Comparison of ENCODE assay signal across 37 cellular contexts in the genomic region with DNA sequence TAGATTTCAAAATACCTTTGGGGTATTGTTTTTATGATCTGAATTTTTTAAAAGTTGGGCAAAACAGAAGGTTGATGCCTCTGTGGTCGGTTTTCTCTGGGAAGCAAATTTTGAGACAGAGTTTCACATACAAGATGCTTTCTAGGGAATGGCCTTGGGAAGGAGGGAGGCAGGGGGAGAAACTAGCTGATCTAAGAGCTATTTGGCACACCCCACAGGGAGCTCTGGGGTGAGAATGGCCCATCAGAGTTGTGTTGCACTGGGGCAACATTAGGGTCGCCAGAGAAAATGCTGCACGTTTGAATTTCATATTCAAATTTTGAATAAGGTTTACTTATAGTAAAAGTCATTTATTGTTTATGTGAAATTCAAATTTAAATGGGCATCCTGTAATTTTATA.
"Had no signal": no experiment of that assay in that cellular context is flagged by ENCODE, and none has a peak within 500 bp of the region (broad histone marks: within the 10 kb centered on the region; RNA-seq: fewer than 3 reads in every experiment).

No MANE protein-coding gene starts in this region.

- H3K27me3 ChIP-seq: adrenal gland, ascending aorta, body of pancreas, brain microvascular endothelial cell, breast epithelium, cardiac muscle cell had no signal

- H3K36me3 Mint-ChIP-seq: activated naive CD4-positive, alpha-beta T cell treated with anti-CD3 and anti-CD28 coated beads, Interleukin-2, amount 10 ng/mL, durations not matched to agents 7 days and 5 days; activated naive CD4-positive, alpha-beta T cell treated with anti-CD3 and anti-CD28 coated beads, Interleukin-2, amount 50 U/mL, for 24 hours; activated naive CD4-positive, alpha-beta T cell treated with anti-CD3 and anti-CD28 coated beads, Interleukin-2, amount 50 U/mL, for 72 hours; activated naive CD8-positive, alpha-beta T cell; activated naive CD8-positive, alpha-beta T cell treated with anti-CD3 and anti-CD28 coated beads for 36 hours; activated naive CD8-positive, alpha-beta T cell treated with anti-CD3 and anti-CD28 coated beads, Interleukin-2, amount 10 ng/mL, durations not matched to agents 7 days and 5 days; brain had no signal

- H3K27ac ChIP-seq: adrenal gland, ascending aorta, body of pancreas, brain microvascular endothelial cell, breast epithelium, cardiac muscle cell had no signal

- H3K4me1 Mint-ChIP-seq: activated naive CD4-positive, alpha-beta T cell treated with anti-CD3 and anti-CD28 coated beads, Interleukin-2, amount 10 ng/mL, durations not matched to agents 7 days and 5 days; activated naive CD4-positive, alpha-beta T cell treated with anti-CD3 and anti-CD28 coated beads, Interleukin-2, amount 50 U/mL, for 24 hours; activated naive CD8-positive, alpha-beta T cell treated with anti-CD3 and anti-CD28 coated beads for 36 hours; activated naive CD8-positive, alpha-beta T cell treated with anti-CD3 and anti-CD28 coated beads, Interleukin-2, amount 10 ng/mL, durations not matched to agents 7 days and 5 days; activated naive CD8-positive, alpha-beta T cell treated with anti-CD3 and anti-CD28 coated beads, Interleukin-2, amount 50 U/mL, for 24 hours; activated T-helper 17 cell treated with anti-CD3 and anti-CD28 coated beads, Interleukin-2, amount 50 U/mL, for 72 hours; central memory CD8-positive, alpha-beta T cell had no signal

- H3K4me1 ChIP-seq: ascending aorta, body of pancreas, breast epithelium had no signal

- H3K36me3 ChIP-seq: adrenal gland, ascending aorta, brain microvascular endothelial cell, breast epithelium, cardiac muscle cell had no signal

- DNase-seq: activated effector memory CD4-positive, alpha-beta T cell treated with anti-CD3 and anti-CD28 coated beads, Interleukin-2, amount 50 U/mL, for 16 hours; activated effector memory CD4-positive, alpha-beta T cell treated with Interleukin-2 at 50 U/mL for 16 hours; activated gamma-delta T cell; activated gamma-delta T cell treated with Interleukin-2 at 50 U/mL for 16 hours; activated naive CD4-positive, alpha-beta T cell; activated naive CD4-positive, alpha-beta T cell treated with anti-CD3 and anti-CD28 coated beads for 36 hours; activated naive CD4-positive, alpha-beta T cell treated with anti-CD3 and anti-CD28 coated beads, Interleukin-2, amount 10 ng/mL, durations not matched to agents 7 days and 5 days; activated naive CD4-positive, alpha-beta T cell treated with Interleukin-2 at 50 U/mL for 16 hours; activated naive CD8-positive, alpha-beta T cell treated with anti-CD3 and anti-CD28 coated beads for 36 hours; activated naive CD8-positive, alpha-beta T cell treated with anti-CD3 and anti-CD28 coated beads, Interleukin-2, amount 10 ng/mL, durations not matched to agents 7 days and 5 days; activated naive CD8-positive, alpha-beta T cell treated with anti-CD3 and anti-CD28 coated beads, Interleukin-2, amount 50 U/mL, for 24 hours; activated T-cell treated with anti-CD3 and anti-CD28 coated beads, Interleukin-2, amount 50 U/mL, for 1 hour; activated T-cell treated with anti-CD3 and anti-CD28 coated beads, Interleukin-2, amount 50 U/mL, for 24 hours; activated T-cell treated with anti-CD3 and anti-CD28 coated beads, Interleukin-2, amount 50 U/mL, for 4 hours; activated T-cell treated with anti-CD3 and anti-CD28 coated beads, Interleukin-2, amount 50 U/mL, for 48 hours; activated T-cell treated with anti-CD3 and anti-CD28 coated beads, Interleukin-2, amount 50 U/mL, for 72 hours; adrenal gland; amniotic stem cell; amygdala; anterior cingulate cortex; aorta; body of pancreas; brain microvascular endothelial cell; caudate nucleus; central memory CD4-positive, alpha-beta T cell; cerebellar nuclear complex had no signal

- H3K4me3 ChIP-seq: adrenal gland, ascending aorta, body of pancreas, breast epithelium, cardiac muscle cell had no signal

- H3K9me3 Mint-ChIP-seq: activated naive CD4-positive, alpha-beta T cell treated with anti-CD3 and anti-CD28 coated beads for 36 hours; activated naive CD4-positive, alpha-beta T cell treated with anti-CD3 and anti-CD28 coated beads, Interleukin-2, amount 10 ng/mL, durations not matched to agents 7 days and 5 days; activated naive CD4-positive, alpha-beta T cell treated with anti-CD3 and anti-CD28 coated beads, Interleukin-2, amount 50 U/mL, for 24 hours; activated naive CD4-positive, alpha-beta T cell treated with anti-CD3 and anti-CD28 coated beads, Interleukin-2, amount 50 U/mL, for 72 hours; activated naive CD8-positive, alpha-beta T cell treated with anti-CD3 and anti-CD28 coated beads for 36 hours; activated naive CD8-positive, alpha-beta T cell treated with anti-CD3 and anti-CD28 coated beads, Interleukin-2, amount 10 ng/mL, durations not matched to agents 7 days and 5 days; activated naive CD8-positive, alpha-beta T cell treated with anti-CD3 and anti-CD28 coated beads, Interleukin-2, amount 50 U/mL, for 24 hours; activated T-cell treated with anti-CD3 and anti-CD28 coated beads, Interleukin-2, amount 50 U/mL, for 24 hours; activated T-cell treated with anti-CD3 and anti-CD28 coated beads, Interleukin-2, amount 50 U/mL, for 4 hours; activated T-cell treated with anti-CD3 and anti-CD28 coated beads, Interleukin-2, amount 50 U/mL, for 72 hours; activated T-helper 1 cell treated with anti-CD3 and anti-CD28 coated beads, Interleukin-12 subunit alpha, Interleukin-12 subunit beta, Interleukin-2, Interleukin-4 antibody, amounts not matched to agents 30 ng/mL and 10 ng/mL and 1 ng/mL, durations not matched to agents 14 hours and 24 hours and 36 hours; activated T-helper 17 cell treated with anti-CD3 and anti-CD28 coated beads, Interleukin-2, amount 50 U/mL, for 72 hours; activated T-helper 2 cell treated with anti-CD3 and anti-CD28 coated beads, Interferon-gamma antibody, Interleukin-2, Interleukin-4, amounts not matched to agents 10 μg/mL and 5 μg/mL and 100 μg/mL, durations not matched to agents 14 hours and 24 hours and 36 hours; central memory CD8-positive, alpha-beta T cell had no signal

- H3K9me3 ChIP-seq: adrenal gland, ascending aorta, body of pancreas, breast epithelium had no signal

- H3K27me3 Mint-ChIP-seq: central memory CD8-positive, alpha-beta T cell had no signal

- H3K27ac Mint-ChIP-seq: activated naive CD4-positive, alpha-beta T cell treated with anti-CD3 and anti-CD28 coated beads for 36 hours; activated naive CD4-positive, alpha-beta T cell treated with anti-CD3 and anti-CD28 coated beads, Interleukin-2, amount 10 ng/mL, durations not matched to agents 7 days and 5 days; activated naive CD4-positive, alpha-beta T cell treated with anti-CD3 and anti-CD28 coated beads, Interleukin-2, amount 50 U/mL, for 24 hours; activated naive CD4-positive, alpha-beta T cell treated with anti-CD3 and anti-CD28 coated beads, Interleukin-2, amount 50 U/mL, for 72 hours; activated naive CD8-positive, alpha-beta T cell; activated naive CD8-positive, alpha-beta T cell treated with anti-CD3 and anti-CD28 coated beads for 36 hours; activated naive CD8-positive, alpha-beta T cell treated with anti-CD3 and anti-CD28 coated beads, Interleukin-2, amount 10 ng/mL, durations not matched to agents 7 days and 5 days; activated naive CD8-positive, alpha-beta T cell treated with anti-CD3 and anti-CD28 coated beads, Interleukin-2, amount 50 U/mL, for 24 hours; activated T-cell treated with anti-CD3 and anti-CD28 coated beads, Interleukin-2, amount 50 U/mL, for 24 hours; activated T-cell treated with anti-CD3 and anti-CD28 coated beads, Interleukin-2, amount 50 U/mL, for 72 hours; activated T-helper 1 cell treated with anti-CD3 and anti-CD28 coated beads, Interleukin-12 subunit alpha, Interleukin-12 subunit beta, Interleukin-2, Interleukin-4 antibody, amounts not matched to agents 30 ng/mL and 10 ng/mL and 1 ng/mL, durations not matched to agents 14 hours and 24 hours and 36 hours; activated T-helper 17 cell treated with anti-CD3 and anti-CD28 coated beads, Interleukin-2, amount 50 U/mL, for 72 hours; activated T-helper 2 cell treated with anti-CD3 and anti-CD28 coated beads, Interferon-gamma antibody, Interleukin-2, Interleukin-4, amounts not matched to agents 10 μg/mL and 5 μg/mL and 100 μg/mL, durations not matched to agents 14 hours and 24 hours and 36 hours; brain had no signal

- H3K4me3 Mint-ChIP-seq: activated naive CD4-positive, alpha-beta T cell treated with anti-CD3 and anti-CD28 coated beads for 36 hours; activated naive CD4-positive, alpha-beta T cell treated with anti-CD3 and anti-CD28 coated beads, Interleukin-2, amount 10 ng/mL, durations not matched to agents 7 days and 5 days; activated naive CD4-positive, alpha-beta T cell treated with anti-CD3 and anti-CD28 coated beads, Interleukin-2, amount 50 U/mL, for 24 hours; activated naive CD8-positive, alpha-beta T cell; activated naive CD8-positive, alpha-beta T cell treated with anti-CD3 and anti-CD28 coated beads for 36 hours; activated naive CD8-positive, alpha-beta T cell treated with anti-CD3 and anti-CD28 coated beads, Interleukin-2, amount 10 ng/mL, durations not matched to agents 7 days and 5 days; activated naive CD8-positive, alpha-beta T cell treated with anti-CD3 and anti-CD28 coated beads, Interleukin-2, amount 50 U/mL, for 24 hours; activated T-cell treated with anti-CD3 and anti-CD28 coated beads, Interleukin-2, amount 50 U/mL, for 24 hours; activated T-cell treated with anti-CD3 and anti-CD28 coated beads, Interleukin-2, amount 50 U/mL, for 4 hours; activated T-cell treated with anti-CD3 and anti-CD28 coated beads, Interleukin-2, amount 50 U/mL, for 72 hours; activated T-helper 1 cell treated with anti-CD3 and anti-CD28 coated beads, Interleukin-12 subunit alpha, Interleukin-12 subunit beta, Interleukin-2, Interleukin-4 antibody, amounts not matched to agents 30 ng/mL and 10 ng/mL and 1 ng/mL, durations not matched to agents 14 hours and 24 hours and 36 hours; activated T-helper 17 cell treated with anti-CD3 and anti-CD28 coated beads, Interleukin-2, amount 50 U/mL, for 72 hours; brain; central memory CD8-positive, alpha-beta T cell had no signal
